Comparison of ENCODE assay signal across 8 cellular contexts in genomic region chr1:14599173-14599754, GRCh38. TPM values are rescaled to one million over a fixed set of nuclear protein-coding genes. Genes with fewer than 3 reads are reported as not detected.
DNase-seq lines count a peak whose midpoint lies in the region; ATAC-seq and TF ChIP-seq lines count a peak whose summit lies in the region.

No MANE protein-coding gene starts in this region.

- H3K27ac ChIP-seq in Peyer's patch (peak overlapping the region in 1 of 4 donors; percentile 50), right atrium auricular region (no peak overlapping the region)

- H3K27me3 ChIP-seq in Peyer's patch: peaks cover 0 to 15% of the 10 kb centered on the region in 2 donors
- peaks cover 8 to 13% of the 10 kb centered on the region in 2 donors for H3K27me3 ChIP-seq in right atrium auricular region

- intact Hi-C loops in sciatic nerve (cut with DNase I): no loop called here

- peak; percentile 40 for ATAC-seq in sciatic nerve
- ATAC-seq in GM21723 (IDR thresholded peaks at IDR 0.05; ENCODE audit: unreplicated experiment): no peak
- ATAC-seq in HG02970 (IDR thresholded peaks at IDR 0.05; ENCODE audit: low FRiP score, unreplicated experiment): no peak

- H3K9me3 ChIP-seq in Peyer's patch (no peaks in the 10 kb centered on the region), right atrium auricular region (no peaks in the 10 kb centered on the region)

- no peaks in the 10 kb centered on the region for H3K36me3 ChIP-seq in Peyer's patch
- H3K36me3 ChIP-seq in right atrium auricular region: no peaks in the 10 kb centered on the region

- H3K4me3 ChIP-seq in GM12875 (ENCODE audit: low read depth, low read length) (peak overlapping the region; percentile 54), Peyer's patch (peak overlapping the region; percentile 18 to 48 (median 30)), right atrium auricular region (peak overlapping the region; percentile 30 to 43)

- TF ChIP-seq POLR2A in Peyer's patch (IDR thresholded peaks at IDR 0.05): no peak

- TF ChIP-seq CTCF in GM12875 (IDR thresholded peaks at IDR 0.05; ENCODE audit: borderline replicate concordance, insufficient read depth, low read depth, low read length) (no peak), Peyer's patch (IDR thresholded peaks at IDR 0.05) (no peak), right atrium auricular region (IDR thresholded peaks at IDR 0.05) (no peak)

- H3K4me1 ChIP-seq in Peyer's patch: peaks cover 0 to 15% (median 0%) of the 10 kb centered on the region in 4 donors
- peaks cover 0 to 25% of the 10 kb centered on the region in 2 donors for H3K4me1 ChIP-seq in right atrium auricular region

- DNase-seq in Peyer's patch: no peak
- DNase-seq in right atrium auricular region (ENCODE audit: low spot score): no peak
- no peak for DNase-seq in sciatic nerve (ENCODE audit: low spot score)
- no peak for DNase-seq in NCI-H2196 (lab: John Stamatoyannopoulos, UW; ENCODE audit: unreplicated experiment)
- no peak for DNase-seq in activated naive CD4-positive, alpha-beta T cell treated with Interleukin-2 at 50 U/mL for 16 hours

RNA-seq across cellular contexts. Expression of gene KAZN, which starts 0.8 kb away (rescaled TPM):
- total RNA-seq in Peyer's patch (10 to 100 TPM; 14.9 to 25.5 (median 21.7) TPM), right atrium auricular region (1 to 10 TPM; 3.9 to 6.8 TPM), sciatic nerve (37.2 TPM)
